ENCODE assay signal across 8 cellular contexts in the genomic region with DNA sequence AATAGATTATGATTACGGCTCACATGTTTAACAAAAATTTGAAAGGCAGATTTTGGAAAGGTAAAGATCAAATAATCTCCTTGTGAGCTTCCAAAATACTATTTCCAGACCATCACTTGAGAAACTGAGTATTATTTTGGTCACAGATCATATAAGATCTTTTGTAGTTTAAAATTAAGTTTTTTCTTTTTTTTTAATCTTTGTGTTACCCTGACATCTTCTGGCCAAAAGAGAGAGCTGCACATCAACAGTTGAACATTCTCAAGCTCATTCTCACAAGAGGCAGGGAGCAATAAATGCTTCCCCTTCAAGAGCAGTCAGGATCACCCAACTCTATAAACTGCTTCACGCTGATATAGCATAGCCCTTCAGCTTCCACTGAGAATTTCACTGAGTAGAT. TPM values are rescaled to one million over a fixed set of nuclear protein-coding genes. Genes with fewer than 3 reads are reported as not detected.
DNase-seq lines count a peak whose midpoint lies in the region; ATAC-seq and TF ChIP-seq lines count a peak whose summit lies in the region.

No MANE protein-coding gene starts in this region.

- peak; percentile 25 for DNase-seq in RWPE1 (ENCODE audit: low spot score)
- DNase-seq in hepatocyte (ENCODE audit: low spot score), result peak; percentile 48
- no peak for DNase-seq in putamen (ENCODE audit: low spot score)
- no peak for DNase-seq in effector memory CD4-positive, alpha-beta T cell

- H3K4me3 ChIP-seq in hepatocyte, result no peak overlapping the region
- no peak overlapping the region for H3K4me3 ChIP-seq in effector memory CD4-positive, alpha-beta T cell (ENCODE audit: insufficient read depth, low read depth, low read length, poor library complexity, severe bottlenecking)

- TF ChIP-seq CTCF in C4-2B (conservative IDR thresholded peaks at IDR 0.05) (peak; percentile 55), RWPE1 (conservative IDR thresholded peaks at IDR 0.05; ENCODE audit: low read depth) (peak; percentile 50), hepatocyte (IDR thresholded peaks at IDR 0.05; ENCODE audit: poor library complexity) (peak; percentile 78)

- H3K36me3 ChIP-seq in hepatocyte (replicated peaks; ENCODE audit: insufficient read depth, low read depth), result no peaks in the 10 kb centered on the region
- peaks cover 8% of the 10 kb centered on the region for H3K36me3 ChIP-seq in effector memory CD4-positive, alpha-beta T cell (ENCODE audit: control insufficient read depth, insufficient read depth, low read length)

- 77% methylated on average over 2 of the region's 2 CpGs for WGBS in hepatocyte (ENCODE audit: low lambda C conversion rate, missing lambda C conversion rate)

- H3K27me3 ChIP-seq in hepatocyte, result no peaks in the 10 kb centered on the region
- no peaks in the 10 kb centered on the region for H3K27me3 ChIP-seq in effector memory CD4-positive, alpha-beta T cell (replicated peaks; ENCODE audit: control insufficient read depth, insufficient read depth, low read length, poor library complexity, severe bottlenecking)

- no peak overlapping the region for H3K4me2 ChIP-seq in hepatocyte

- H3K79me2 ChIP-seq in hepatocyte, result no peaks in the 10 kb centered on the region

- CTCF ChIA-PET in RWPE1 (lab: Yijun Ruan, JAX), result interaction anchor here (0.6 to 1.1 kb wide), 9 partner anchors 16 to 366 kb away, joined by 3 to 5 read pairs (median 3); partner anchors contain the start of gene TMEM192

- H2AFZ ChIP-seq in hepatocyte, result no peak overlapping the region

- H3K9me2 ChIP-seq in hepatocyte (replicated peaks; ENCODE audit: insufficient read depth), result no peaks in the 10 kb centered on the region

- H3K9me3 ChIP-seq in hepatocyte (ENCODE audit: low read depth), result no peaks in the 10 kb centered on the region
- H3K9me3 ChIP-seq in effector memory CD4-positive, alpha-beta T cell (ENCODE audit: control insufficient read depth, low read length), result no peaks in the 10 kb centered on the region

- POLR2A ChIA-PET in RWPE1 (lab: Yijun Ruan, JAX; ENCODE audit: low non-redundant PET), result no interaction called here

- H4K20me1 ChIP-seq in hepatocyte (ENCODE audit: insufficient read depth, poor library complexity, severe bottlenecking), result no peaks in the 10 kb centered on the region

- no peaks in the 10 kb centered on the region for H3K4me1 ChIP-seq in hepatocyte (ENCODE audit: insufficient read depth)
- H3K4me1 ChIP-seq in effector memory CD4-positive, alpha-beta T cell (ENCODE audit: control insufficient read depth, insufficient read depth, low read length, poor library complexity, severe bottlenecking), result no peaks in the 10 kb centered on the region

- ATAC-seq in GM18907 (IDR thresholded peaks at IDR 0.05; ENCODE audit: unreplicated experiment) (peak; percentile 65), HG02623 (IDR thresholded peaks at IDR 0.05; ENCODE audit: unreplicated experiment) (no peak), GM18520 (IDR thresholded peaks at IDR 0.05; ENCODE audit: unreplicated experiment) (no peak)

- no peak overlapping the region for H3K27ac ChIP-seq in C4-2B
- no peak overlapping the region for H3K27ac ChIP-seq in RWPE1
- no peak overlapping the region for H3K27ac ChIP-seq in hepatocyte
- no peak overlapping the region for H3K27ac ChIP-seq in effector memory CD4-positive, alpha-beta T cell (ENCODE audit: insufficient read depth, low read length, poor library complexity, severe bottlenecking)

RNA-seq across cellular contexts. Expression of gene TMEM192, which starts 15.9 kb away (rescaled TPM):
- total RNA-seq in hepatocyte, result 23.3 and 34.7 TPM in 2 replicates
- 22.5 and 28.8 TPM in 2 replicates for polyA plus RNA-seq in hepatocyte

RNA-seq across cellular contexts. Expression of gene TRIM75, which starts 43.1 kb away (rescaled TPM):
- 0.17 TPM in 1 of 2 replicates, not detected in the other for total RNA-seq in hepatocyte
- not detected in 2 replicates for polyA plus RNA-seq in hepatocyte

Comparison
In these comparisons a context has a peak if more than half of its experiments do, and no peak if none do; other contexts are left out.
1. DNase-seq: peak in RWPE1 (single experiment) and hepatocyte (single experiment); none in putamen (single experiment) and effector memory CD4-positive, alpha-beta T cell (0 of 3).
2. Peak in every context shown above with its lines, with median percentiles within 50 percentile points of each other: CTCF ChIP-seq.